1 cellular context compared by ENCODE assay signal in genomic region chr16:11354733-11355574, GRCh38.
TF ChIP-seq lines count a peak whose summit lies in the region.

No MANE protein-coding gene starts in this region.

TF ChIP-seq in K562, 482 proteins besides CTCF, POLR2A, EP300 and RAD21 (continued from another document):
- TF ChIP-seq ZNF318 (IDR thresholded peaks at IDR 0.05; ENCODE audit: borderline replicate concordance in 1 of 2, low read depth in 1 of 2) = 0 out of 4 replicates have a peak, but pooled peaks of 1 of the 2 experiments have one; percentile 35
- TF ChIP-seq ATF3 (IDR thresholded peaks at IDR 0.05) = peak; percentile 32; the same call in 1 of the 2 replicates
- no peak for TF ChIP-seq ATF3 (CRISPR knock-in tag; conservative IDR thresholded peaks at IDR 0.05)
- peak; percentile 34; the same call in 1 of the 2 replicates for TF ChIP-seq FOXM1 (IDR thresholded peaks at IDR 0.05; ENCODE audit: low read depth)
- no peak for TF ChIP-seq FOXM1 (CRISPR knock-in tag; IDR thresholded peaks at IDR 0.05; ENCODE audit: low read depth)
- no peak for TF ChIP-seq ZNF217 (CRISPR knock-in tag; IDR thresholded peaks at IDR 0.05)
